30 cellular contexts compared by ENCODE assay signal in genomic region chr9:34372598-34373011, GRCh38. TPM values are rescaled to one million over a fixed set of nuclear protein-coding genes. Genes with fewer than 3 reads are reported as not detected.
DNase-seq lines count a peak whose midpoint lies in the region; ATAC-seq, FAIRE-seq and TF ChIP-seq lines count a peak whose summit lies in the region.
"Had no signal": no experiment of that assay in that cellular context is flagged by ENCODE, and none has a peak within 500 bp of the region (broad histone marks: within the 10 kb centered on the region; RNA-seq: fewer than 3 reads in every experiment).

No MANE protein-coding gene starts in this region.

- H3K4me3 ChIP-seq in H1 (ENCODE audit: extremely low read depth in 1 of 4, insufficient read depth in 2 of 4, low read depth in 3 of 4, low read length in 4 of 4) (no peak overlapping the region), muscle layer of colon (ENCODE audit: low read depth in 1 of 2, low read length in 2 of 2) (no peak overlapping the region), testis (peak overlapping the region; percentile 21 to 33)
- H3K4me3 ChIP-seq: coronary artery, heart right ventricle, left lung, SK-N-MC, smooth muscle cell, upper lobe of left lung had no signal

- no peaks in the 10 kb centered on the region for H3K79me2 ChIP-seq in H1 (ENCODE audit: control insufficient read depth in 1 of 2, insufficient read depth in 2 of 2, low read length in 2 of 2)

- H2BK20ac ChIP-seq in H1 (ENCODE audit: low read length), result no peak overlapping the region

- H3K14ac ChIP-seq in H1 (ENCODE audit: insufficient read length), result no peak overlapping the region

- no peak overlapping the region for H3K27ac ChIP-seq in H1 (ENCODE audit: low read depth, low read length)
- peak overlapping the region; percentile 27 for H3K27ac ChIP-seq in muscle layer of colon (ENCODE audit: low read depth, low read length)
- no peak overlapping the region for H3K27ac ChIP-seq in testis
- H3K27ac ChIP-seq: C4-2B, coronary artery, heart right ventricle, left lung, SK-N-MC, upper lobe of left lung had no signal

- TF ChIP-seq EP300 in H1 (IDR thresholded peaks at IDR 0.05; ENCODE audit: borderline replicate concordance in 1 of 2, low read depth in 2 of 2, low read length in 2 of 2), result no peak

- H3K9ac ChIP-seq in H1 (replicated peaks in 1 of 4; ENCODE audit: extremely low read depth in 1 of 4, low read depth in 3 of 4, low read length in 3 of 4) (no peak overlapping the region), muscle layer of colon (ENCODE audit: low read length) (no peak overlapping the region)

- POLR2A ChIA-PET in H1 (lab: Charles Lee; ENCODE audit: partially characterized antibody), result interaction anchor here (0.6 to 3.4 kb wide), 4 partner anchors 9 to 129 kb away, joined by 3 to 18 read pairs (median 3); no protein-coding TSS in a partner anchor

- H3K36me3 ChIP-seq in H1 (ENCODE audit: control insufficient read depth in 2 of 4, insufficient read depth in 4 of 4, low read length in 3 of 4), result peaks cover 0 to 9% (median 0%) of the 10 kb centered on the region in 4 experiments; a peak in 1 of 8 replicates
- H3K36me3 ChIP-seq in muscle layer of colon (ENCODE audit: insufficient read depth, low read length), result peaks cover 25% of the 10 kb centered on the region
- H3K36me3 ChIP-seq in testis (ENCODE audit: low read depth, missing control alignments), result no peaks in the 10 kb centered on the region

- no peak overlapping the region for H4K5ac ChIP-seq in H1 (ENCODE audit: insufficient read length, low read depth, low read length)

- no peak overlapping the region for H3K4ac ChIP-seq in H1 (replicated peaks; ENCODE audit: insufficient read length, low read depth, low read length)

- TF ChIP-seq POLR2A in H1 (IDR thresholded peaks at IDR 0.05; ENCODE audit: control extremely low read depth in 1 of 2, low read depth in 2 of 2, low read length in 2 of 2) (no peak), testis (IDR thresholded peaks at IDR 0.05) (no peak)

- H3K9me3 ChIP-seq in H1 (ENCODE audit: insufficient read depth in 2 of 2, low read depth in 1 of 2, low read length in 1 of 2) (peaks cover 0 to 5% of the 10 kb centered on the region in 2 experiments; a peak in 2 of 4 replicates), muscle layer of colon (ENCODE audit: low read length) (no peaks in the 10 kb centered on the region), testis (no peaks in the 10 kb centered on the region)
- H3K9me3 ChIP-seq: left lung, upper lobe of left lung had no signal

- WGBS in H1 (ENCODE audit: extremely low coverage in 1 of 2, insufficient coverage in 1 of 2, insufficient read length in 1 of 2, insufficient replicate concordance in 2 of 2, low coverage in 1 of 2, low lambda C conversion rate in 2 of 2, missing lambda C conversion rate in 1 of 2), 2 experiments, result 94% methylated on average over 23 of the region's 27 CpGs; no CpG with 5 or more reads in 1 of the 2 experiments
- 56 to 68% methylated on average over 12 to 26 of the region's 27 CpGs for WGBS in testis, 2 donors

- H3K27me3 ChIP-seq in H1 (replicated peaks in 1 of 4; ENCODE audit: control insufficient read depth in 3 of 4, extremely low read depth in 1 of 4, insufficient read depth in 3 of 4, low read length in 3 of 4), result peaks cover 0 to 6% (median 3%) of the 10 kb centered on the region in 4 experiments; a peak in 3 of 7 replicates
- H3K27me3 ChIP-seq in muscle layer of colon (ENCODE audit: control insufficient read depth in 1 of 2, insufficient read depth in 2 of 2, low read length in 2 of 2), result no peaks in the 10 kb centered on the region
- H3K27me3 ChIP-seq in testis, result no peaks in the 10 kb centered on the region
- H3K27me3 ChIP-seq: upper lobe of left lung had no signal

- H2AK5ac ChIP-seq in H1 (ENCODE audit: low read depth, low read length), result no peak overlapping the region

- intact Hi-C loops in testis (cut with DNase I; ENCODE audit: low total_unique reads), result no loop called here

- H2BK12ac ChIP-seq in H1 (ENCODE audit: low read depth, low read length), result no peak overlapping the region

- TF ChIP-seq CTCF in H1 (IDR thresholded peaks at IDR 0.05; ENCODE audit: control extremely low read depth in 1 of 3, insufficient read depth in 1 of 3, low read depth in 1 of 3, low read length in 3 of 3) (peak in 1 of 3 experiments; percentile 26; a peak in 1 of 4 replicates), testis (IDR thresholded peaks at IDR 0.05) (no peak)

- H3K4me2 ChIP-seq in H1 (ENCODE audit: insufficient read depth in 1 of 2, low read depth in 2 of 2, low read length in 2 of 2), result no peak overlapping the region
- H3K4me2 ChIP-seq: smooth muscle cell had no signal

- H2AFZ ChIP-seq in H1 (ENCODE audit: low read length), result no peak overlapping the region

- peaks cover 13% of the 10 kb centered on the region for H3K23me2 ChIP-seq in H1 (ENCODE audit: low read depth, low read length)

- H3K56ac ChIP-seq in H1 (replicated peaks; ENCODE audit: insufficient read length, low read depth, low read length), result no peak overlapping the region

- peaks cover 3 to 4% (median 3%) of the 10 kb centered on the region in 4 experiments; a peak in 6 of 7 replicates for H3K4me1 ChIP-seq in H1 (replicated peaks in 1 of 4; ENCODE audit: control insufficient read depth in 3 of 4, insufficient read depth in 4 of 4, low read length in 3 of 4)
- H3K4me1 ChIP-seq in muscle layer of colon (ENCODE audit: insufficient read depth, low read length), result peaks cover 38% of the 10 kb centered on the region
- H3K4me1 ChIP-seq in testis, result peaks cover 8% of the 10 kb centered on the region

- CTCF ChIA-PET in H1 (lab: Charles Lee; ENCODE audit: partially characterized antibody), result interaction anchor here (0.7 to 19.4 kb wide), 7 partner anchors 10 to 119 kb away, joined by 3 to 350 read pairs (median 6); no protein-coding TSS in a partner anchor

- H4K91ac ChIP-seq in H1 (replicated peaks; ENCODE audit: insufficient read length, low read length), result no peak overlapping the region

- no peak for ATAC-seq in GM21786 (IDR thresholded peaks at IDR 0.05; ENCODE audit: unreplicated experiment)
- ATAC-seq: effector memory CD8-positive, alpha-beta T cell; esophagus mucosa; heart right ventricle; left lung had no signal

- DNase-seq in SIG-M5 treated with dmso at 0.1 percent for 504 hours (lab: John Stamatoyannopoulos, UW; ENCODE audit: unreplicated experiment) (peak; percentile 9), SIG-M5 (lab: John Stamatoyannopoulos, UW) (no peak), H1 (ENCODE audit: low read depth in 1 of 2, low spot score in 2 of 2) (peak in 1 of 2 experiments; percentile 50), testis (peak; percentile 55), DMS 273 treated with DMSO at 0.1 percent for 48 hours (lab: John Stamatoyannopoulos, UW) (no peak), anterior cingulate cortex (lab: John Stamatoyannopoulos, UW) (no peak)
- DNase-seq: activated CD4-positive, alpha-beta memory T cell treated with anti-CD3 and anti-CD28 coated beads for 36 hours; activated CD4-positive, CD25-positive, alpha-beta regulatory T cell treated with anti-CD3 and anti-CD28 coated beads, Interleukin-2, amount 50 U/mL, for 72 hours; activated CD8-positive, alpha-beta memory T cell treated with anti-CD3 and anti-CD28 coated beads, Interleukin-2, amount 50 U/mL, for 48 hours; activated naive CD4-positive, alpha-beta T cell treated with anti-CD3 and anti-CD28 coated beads, Interleukin-2, amount 50 U/mL, for 16 hours; effector memory CD8-positive, alpha-beta T cell; EL; heart right ventricle; left lung; naive B cell; NCI-H1436 treated with DMSO at 0.1 percent for 48 hours; NCI-H774; nucleus accumbens; stimulated activated CD4-positive, alpha-beta T cell treated with anti-CD3 and anti-CD28 coated beads, Interleukin-1b, Interleukin-23, amount 100 ng/mL, for 48 hours had no signal

- FAIRE-seq in H1 (lab: Jason Lieb, UNC), result no peak
- FAIRE-seq: D721Med, HTR-8/SVneo, TTC549 had no signal

- no peak overlapping the region for H2BK15ac ChIP-seq in H1 (ENCODE audit: low read length)

- H2BK5ac ChIP-seq in H1 (ENCODE audit: low read depth, low read length), result no peak overlapping the region

- no peak overlapping the region for H3K18ac ChIP-seq in H1 (ENCODE audit: extremely low read depth, low read length)

- peaks cover 0 to 4% of the 10 kb centered on the region in 2 experiments for H4K20me1 ChIP-seq in H1 (replicated peaks in 1 of 2; ENCODE audit: control insufficient read depth in 1 of 2, insufficient read depth in 2 of 2, low read length in 2 of 2)

- H3K79me1 ChIP-seq in H1 (ENCODE audit: low read depth, low read length), result no peaks in the 10 kb centered on the region; the same call in 1 of the 2 replicates

- peak in 1 of 2 experiments; percentile 30; a peak in 1 of 4 replicates for TF ChIP-seq RAD21 in H1 (IDR thresholded peaks at IDR 0.05 in 1 of 2, conservative IDR thresholded peaks at IDR 0.05 in 1 of 2; ENCODE audit: low read depth in 2 of 2, low read length in 2 of 2)

- H2BK120ac ChIP-seq in H1 (replicated peaks; ENCODE audit: low read depth, low read length), result no peak overlapping the region

- no peak overlapping the region for H3K23ac ChIP-seq in H1 (ENCODE audit: insufficient read length)

- peak overlapping the region; percentile 80 for H4K8ac ChIP-seq in H1 (ENCODE audit: extremely low read depth, insufficient read depth, low read length)

RNA-seq across cellular contexts. Expression of gene MYORG, which starts 4.1 kb away (rescaled TPM):
- 5.0 and 5.9 TPM in 2 replicates for total RNA-seq in H1 (2021; fragmentation: NEBNext Ultra II Directional; extraction: Animal tissue kit (Norgen Biotek cat#: 25700))
- polyA plus RNA-seq in H1 (2011; rRNA removed) (1.2 and 1.4 TPM in 2 replicates), testis (ENCODE audit: insufficient read depth, low read depth, low replicate concordance) (2.8 TPM)
- 1.2 TPM for polyA plus RNA-seq in H1 (2011; cell fraction: cytosol; rRNA removed)
- polyA plus RNA-seq in H1 (2011; cell fraction: nucleus; rRNA removed), result 1.3 TPM
- polyA plus RNA-seq in H1 (2012, experiment 1 of 2), result 3.0 to 3.5 TPM (median 3.2 TPM) in 4 replicates
- polyA plus RNA-seq in H1 (2012, experiment 2 of 2), result 2.7 TPM
- 6.7 TPM for polyA plus RNA-seq in H1 (2013, experiment 1 of 2)
- 7.2 TPM for polyA plus RNA-seq in H1 (2013, experiment 2 of 2)
- polyA minus RNA-seq in H1 (2011; rRNA and poly(A)+ RNA removed), result 1.2 and 1.8 TPM in 2 replicates
- polyA minus RNA-seq in H1 (2011; cell fraction: cytosol; rRNA and poly(A)+ RNA removed), result 2.1 TPM
- polyA minus RNA-seq in H1 (2011; cell fraction: nucleus; rRNA and poly(A)+ RNA removed), result 1.2 TPM
- 1 to 10 TPM; 2.8 to 4.6 TPM for total RNA-seq in testis

RNA-seq across cellular contexts. Expression of gene NUDT2, which starts 43.2 kb away (rescaled TPM):
- 16.7 and 18.1 TPM in 2 replicates for total RNA-seq in H1 (2021; fragmentation: NEBNext Ultra II Directional; extraction: Animal tissue kit (Norgen Biotek cat#: 25700))
- polyA plus RNA-seq in H1 (2011; rRNA removed) (16.2 and 23.7 TPM in 2 replicates), testis (ENCODE audit: insufficient read depth, low read depth, low replicate concordance) (21.1 TPM)
- polyA plus RNA-seq in H1 (2011; cell fraction: cytosol; rRNA removed), result 28.9 TPM
- 11.2 TPM for polyA plus RNA-seq in H1 (2011; cell fraction: nucleus; rRNA removed)
- polyA plus RNA-seq in H1 (2012, experiment 1 of 2), result 20.2 to 25.1 TPM (median 22.6 TPM) in 4 replicates
- 13.5 TPM for polyA plus RNA-seq in H1 (2012, experiment 2 of 2)
- polyA plus RNA-seq in H1 (2013, experiment 1 of 2), result 11.1 TPM
- polyA plus RNA-seq in H1 (2013, experiment 2 of 2), result 11.6 TPM
- polyA minus RNA-seq in H1 (2011; rRNA and poly(A)+ RNA removed), result 9.5 and 13.0 TPM in 2 replicates
- 4.2 TPM for polyA minus RNA-seq in H1 (2011; cell fraction: cytosol; rRNA and poly(A)+ RNA removed)
- polyA minus RNA-seq in H1 (2011; cell fraction: nucleus; rRNA and poly(A)+ RNA removed), result 4.0 TPM
- 10 to 100 TPM; 16.7 to 20.9 TPM for total RNA-seq in testis

RNA-seq across cellular contexts. Expression of gene KIF24, which starts 43.5 kb away (rescaled TPM):
- 3.9 and 4.5 TPM in 2 replicates for total RNA-seq in H1 (2021; fragmentation: NEBNext Ultra II Directional; extraction: Animal tissue kit (Norgen Biotek cat#: 25700))
- polyA plus RNA-seq in H1 (2011; rRNA removed) (2.3 and 2.7 TPM in 2 replicates), testis (ENCODE audit: insufficient read depth, low read depth, low replicate concordance) (34.7 TPM)
- 2.6 TPM for polyA plus RNA-seq in H1 (2011; cell fraction: cytosol; rRNA removed)
- polyA plus RNA-seq in H1 (2011; cell fraction: nucleus; rRNA removed), result 5.1 TPM
- polyA plus RNA-seq in H1 (2012, experiment 1 of 2), result 2.6 to 3.1 TPM (median 2.8 TPM) in 4 replicates
- polyA plus RNA-seq in H1 (2012, experiment 2 of 2), result 0.56 TPM
- polyA plus RNA-seq in H1 (2013, experiment 1 of 2), result 1.8 TPM
- polyA plus RNA-seq in H1 (2013, experiment 2 of 2), result 1.7 TPM
- 8.9 and 10.7 TPM in 2 replicates for polyA minus RNA-seq in H1 (2011; rRNA and poly(A)+ RNA removed)
- polyA minus RNA-seq in H1 (2011; cell fraction: cytosol; rRNA and poly(A)+ RNA removed), result 4.2 TPM
- polyA minus RNA-seq in H1 (2011; cell fraction: nucleus; rRNA and poly(A)+ RNA removed), result 7.3 TPM
- total RNA-seq in testis, result 10 to 100 TPM; 18.3 to 20.0 TPM

Comparison
In these comparisons a context has a peak if more than half of its experiments do, and no peak if none do; other contexts are left out.
1. DNase-seq: peak in SIG-M5 treated with dmso at 0.1 percent for 504 hours (single experiment) and testis (single experiment); none in SIG-M5 (single experiment), DMS 273 treated with DMSO at 0.1 percent for 48 hours (single experiment) and anterior cingulate cortex (0 of 58).
2. H3K4me3 ChIP-seq: peak in testis (2 of 2); none in H1 (0 of 4) and muscle layer of colon (0 of 2).